In genomic region chr13:27973291-27973690, GRCh38 we compare ENCODE assay signal across 27 cellular contexts. TPM values are rescaled to one million over a fixed set of nuclear protein-coding genes. Genes with fewer than 3 reads are reported as not detected.
"Had no signal": no experiment of that assay in that cellular context is flagged by ENCODE, and none has a peak within 500 bp of the region (broad histone marks: within the 10 kb centered on the region; RNA-seq: fewer than 3 reads in every experiment).

No MANE protein-coding gene starts in this region.

- H3K4me2 ChIP-seq: neural progenitor cell had no signal

- DNase-seq: activated CD4-positive, alpha-beta T cell treated with anti-CD3 and anti-CD28 coated beads, Interleukin-2, amount 50 U/mL, for 4 hours; activated naive CD4-positive, alpha-beta T cell treated with anti-CD3 and anti-CD28 coated beads, Interleukin-2, amount 10 ng/mL, durations not matched to agents 7 days and 5 days; activated naive CD8-positive, alpha-beta T cell treated with anti-CD3 and anti-CD28 coated beads, Interleukin-2, amount 50 U/mL, for 24 hours; activated T-cell treated with anti-CD3 and anti-CD28 coated beads, Interleukin-2, amount 50 U/mL, for 24 hours; anterior cingulate cortex; central memory CD4-positive, alpha-beta T cell; endodermal cell; foreskin keratinocyte; hypothalamus; left lung; stimulated activated CD8-positive, alpha-beta memory T cell treated with anti-CD3 and anti-CD28 coated beads, Interleukin-4, amount 100 ng/mL, for 48 hours; stimulated activated naive CD4-positive, alpha-beta T cell; thyroid gland had no signal

- ATAC-seq: activated naive CD8-positive, alpha-beta T cell treated with anti-CD3 and anti-CD28 coated beads, Interleukin-2, amount 50 U/mL, for 24 hours; foreskin keratinocyte; left lung; pancreas had no signal

- FAIRE-seq: colon, keratinocyte, pancreas, TTC549, urothelium cell line had no signal

- H3K27ac ChIP-seq: dorsolateral prefrontal cortex, foreskin keratinocyte, left lung, neural progenitor cell, pancreas, thyroid gland had no signal

- H3K4me3 ChIP-seq: dorsolateral prefrontal cortex, left lung, neural progenitor cell, pancreas, thyroid gland had no signal

- H3K36me3 ChIP-seq: left lung, neural progenitor cell, pancreas, thyroid gland had no signal

- H2AFZ ChIP-seq: neural progenitor cell had no signal

- H3K9ac ChIP-seq: neural progenitor cell had no signal

- H3K9me3 ChIP-seq: left lung, pancreas, thyroid gland had no signal

- H3K4me1 ChIP-seq: foreskin keratinocyte, pancreas had no signal

RNA-seq across cellular contexts. Expression of gene CDX2, which starts 4.2 kb away (rescaled TPM):
- total RNA-seq: activated T-helper 2 cell treated with anti-CD3 and anti-CD28 coated beads, Interferon-gamma antibody, Interleukin-2, Interleukin-4, amounts not matched to agents 10 μg/mL and 5 μg/mL and 100 μg/mL, durations not matched to agents 14 hours and 24 hours and 36 hours; endodermal cell; epithelial cell of proximal tubule; fibroblast of lung; foreskin keratinocyte; left lung; lung microvascular endothelial cell; subcutaneous adipose tissue; T-helper 2 cell treated with Interferon-gamma antibody and Interleukin-4, amounts not matched to agents 100 ng/mL and 5 ng/mL, for 36 hours; thyroid gland had no signal
- polyA plus RNA-seq: fibroblast of lung, foreskin keratinocyte, keratinocyte had no signal

RNA-seq across cellular contexts. Expression of gene URAD, which starts 15.2 kb away (rescaled TPM):
- total RNA-seq: activated T-helper 2 cell treated with anti-CD3 and anti-CD28 coated beads, Interferon-gamma antibody, Interleukin-2, Interleukin-4, amounts not matched to agents 10 μg/mL and 5 μg/mL and 100 μg/mL, durations not matched to agents 14 hours and 24 hours and 36 hours; endodermal cell; epithelial cell of proximal tubule; fibroblast of lung; foreskin keratinocyte; left lung; lung microvascular endothelial cell; mesothelial cell of epicardium; pancreas; T-helper 2 cell treated with Interferon-gamma antibody and Interleukin-4, amounts not matched to agents 100 ng/mL and 5 ng/mL, for 36 hours; thyroid gland had no signal
- polyA plus RNA-seq: fibroblast of lung, foreskin keratinocyte, keratinocyte had no signal

RNA-seq across cellular contexts. Expression of gene PDX1, which starts 53.5 kb away (rescaled TPM):
- total RNA-seq: activated T-helper 2 cell treated with anti-CD3 and anti-CD28 coated beads, Interferon-gamma antibody, Interleukin-2, Interleukin-4, amounts not matched to agents 10 μg/mL and 5 μg/mL and 100 μg/mL, durations not matched to agents 14 hours and 24 hours and 36 hours; dorsolateral prefrontal cortex; endodermal cell; epithelial cell of proximal tubule; fibroblast of lung; foreskin keratinocyte; left lung; lung microvascular endothelial cell; mesothelial cell of epicardium; subcutaneous adipose tissue; T-helper 2 cell treated with Interferon-gamma antibody and Interleukin-4, amounts not matched to agents 100 ng/mL and 5 ng/mL, for 36 hours; thyroid gland had no signal
- polyA plus RNA-seq: fibroblast of lung, foreskin keratinocyte, keratinocyte had no signal
